1 cellular context compared by ENCODE assay signal in genomic region chr13:49113526-49114286, GRCh38.
TF ChIP-seq lines count a peak whose summit lies in the region.

No MANE protein-coding gene starts in this region.

TF ChIP-seq in GM12878, 131 proteins besides CTCF, POLR2A, EP300 and RAD21 (continued from another document):
- no peak for TF ChIP-seq ZNF687 (IDR thresholded peaks at IDR 0.05)
- no peak for TF ChIP-seq WRNIP1 (IDR thresholded peaks at IDR 0.05; ENCODE audit: borderline replicate concordance, low read depth, low read length)
- TF ChIP-seq SMC3 (IDR thresholded peaks at IDR 0.05; ENCODE audit: borderline replicate concordance, low read length) = no peak
- TF ChIP-seq ZNF217 (IDR thresholded peaks at IDR 0.05) = no peak
- no peak for TF ChIP-seq FOXK2 (IDR thresholded peaks at IDR 0.05)
